In the genomic region with DNA sequence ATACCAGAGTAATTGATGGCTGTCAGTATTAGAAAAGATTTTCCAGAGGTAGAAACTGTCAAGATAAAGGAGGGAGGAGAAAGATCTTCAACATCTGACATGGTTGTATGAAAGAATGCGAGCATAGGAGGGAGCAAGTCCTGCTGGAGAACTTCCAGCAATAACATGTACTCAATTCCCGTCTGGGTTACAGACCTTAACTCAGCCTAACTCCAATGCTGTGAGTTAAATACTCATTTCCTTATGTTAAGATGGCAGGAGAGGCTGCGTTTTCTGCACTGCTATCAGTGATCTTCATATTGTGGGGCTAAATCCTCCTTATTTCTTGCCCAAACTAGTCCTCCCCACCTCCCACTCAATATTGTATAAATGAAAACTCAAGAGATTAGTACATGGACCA, we compare ENCODE assay signal across 15 cellular contexts. TPM values are rescaled to one million over a fixed set of nuclear protein-coding genes. Genes with fewer than 3 reads are reported as not detected.
DNase-seq lines count a peak whose midpoint lies in the region; FAIRE-seq and TF ChIP-seq lines count a peak whose summit lies in the region.
"Had no signal": no experiment of that assay in that cellular context is flagged by ENCODE, and none has a peak within 500 bp of the region (broad histone marks: within the 10 kb centered on the region; RNA-seq: fewer than 3 reads in every experiment).

No MANE protein-coding gene starts in this region.

- H3K27ac Mint-ChIP-seq in astrocyte (ENCODE audit: unreplicated experiment) (no peak overlapping the region), nephron (peak overlapping the region in 2 of 3 experiments; percentile 72 to 82)
- H3K27ac Mint-ChIP-seq: B cell had no signal

- DNase-seq in EH (ENCODE audit: low read depth) (peak; percentile 40), astrocyte (ENCODE audit: low read depth) (peak; percentile 43), dermis blood vessel endothelial cell (peak; percentile 12), NCI-H2196 treated with DMSO at 0.1 percent for 48 hours (lab: John Stamatoyannopoulos, UW; ENCODE audit: unreplicated experiment) (no peak), activated gamma-delta T cell (lab: John Stamatoyannopoulos, UW) (no peak), NCI-H345 treated with DMSO at 0.1 percent for 48 hours (lab: John Stamatoyannopoulos, UW; ENCODE audit: unreplicated experiment) (no peak), GM19238 (ENCODE audit: insufficient read length, low spot score) (no peak)
- DNase-seq: ACHN; GOT3; NCI-H1436 treated with DMSO at 0.1 percent for 48 hours; NCI-H226; NCI-H526 treated with DMSO at 0.1 percent for 48 hours; NK-92 treated with Interleukin-12 subunit alpha and Interleukin-12 subunit beta, amount 100 ng/mL, for 24 hours had no signal

- H3K27me3 ChIP-seq in astrocyte (ENCODE audit: insufficient read depth, low read length), result no peaks in the 10 kb centered on the region

- H2AFZ ChIP-seq in astrocyte (ENCODE audit: low read depth, low read length), result no peak overlapping the region

- H3K36me3 Mint-ChIP-seq in astrocyte (ENCODE audit: low read depth, unreplicated experiment) (no peaks in the 10 kb centered on the region), nephron (ENCODE audit: low read depth) (peaks cover 6% of the 10 kb centered on the region)

- TF ChIP-seq CTCF in astrocyte (IDR thresholded peaks at IDR 0.05; ENCODE audit: insufficient read depth, low read depth, low read length), result no peak
- no peak for TF ChIP-seq CTCF in nephron (IDR thresholded peaks at IDR 0.05; ENCODE audit: unreplicated experiment in 3 of 3)

- H3K4me3 Mint-ChIP-seq in astrocyte (ENCODE audit: unreplicated experiment) (no peak overlapping the region), nephron (no peak overlapping the region)
- H3K4me3 Mint-ChIP-seq: B cell had no signal

- H3K27ac ChIP-seq in astrocyte (ENCODE audit: low read depth, low read length), result no peak overlapping the region

- no peaks in the 10 kb centered on the region for H3K79me2 ChIP-seq in astrocyte (ENCODE audit: insufficient read depth, low read length)

- H3K4me2 ChIP-seq in astrocyte (ENCODE audit: low read length), result no peak overlapping the region

- H3K9me3 Mint-ChIP-seq in astrocyte (ENCODE audit: unreplicated experiment), result no peaks in the 10 kb centered on the region
- H3K9me3 Mint-ChIP-seq in nephron, result peaks cover 22% of the 10 kb centered on the region

- no peak overlapping the region for H3K9ac ChIP-seq in astrocyte (ENCODE audit: low read length)

- H3K36me3 ChIP-seq in astrocyte (ENCODE audit: insufficient read depth, low read length), result no peaks in the 10 kb centered on the region

- peaks cover 5% of the 10 kb centered on the region for H3K9me3 ChIP-seq in astrocyte (ENCODE audit: insufficient read depth, low read depth, low read length)

- H3K4me1 Mint-ChIP-seq in astrocyte (ENCODE audit: low read depth, unreplicated experiment), result peaks cover 5% of the 10 kb centered on the region
- H3K4me1 Mint-ChIP-seq in nephron, result peaks cover 4% of the 10 kb centered on the region
- H3K4me1 Mint-ChIP-seq: B cell had no signal

- H3K27me3 Mint-ChIP-seq in astrocyte (ENCODE audit: low read depth, unreplicated experiment) (no peaks in the 10 kb centered on the region), nephron (ENCODE audit: low read depth) (no peaks in the 10 kb centered on the region)

- no peaks in the 10 kb centered on the region for H4K20me1 ChIP-seq in astrocyte (ENCODE audit: insufficient read depth, low read length)

- no peak for FAIRE-seq in astrocyte (lab: Jason Lieb, UNC)

- no peaks in the 10 kb centered on the region for H3K4me1 ChIP-seq in astrocyte (ENCODE audit: insufficient read depth, low read length)

- H3K4me3 ChIP-seq in astrocyte (ENCODE audit: insufficient read depth, low read depth, low read length), result no peak overlapping the region

RNA-seq across cellular contexts. Expression of a gene that starts 6.7 kb away (rescaled TPM):
- 23.4 and 24.8 TPM in 2 replicates for total RNA-seq in astrocyte
- total RNA-seq in dermis blood vessel endothelial cell, result 25.7 and 39.1 TPM in 2 replicates

Comparison
In these comparisons a context has a peak if more than half of its experiments do, and no peak if none do; other contexts are left out.
1. DNase-seq: peak in EH (single experiment), astrocyte (single experiment) and dermis blood vessel endothelial cell (single experiment); none in NCI-H2196 treated with DMSO at 0.1 percent for 48 hours (single experiment), activated gamma-delta T cell (single experiment), NCI-H345 treated with DMSO at 0.1 percent for 48 hours (single experiment) and GM19238 (single experiment).